ENCODE assay signal across 8 cellular contexts in genomic region chr13:40190656-40191100, GRCh38.
DNase-seq lines count a peak whose midpoint lies in the region; ATAC-seq and TF ChIP-seq lines count a peak whose summit lies in the region.

No MANE protein-coding gene starts in this region.

- H3K4me1 Mint-ChIP-seq in activated naive CD4-positive, alpha-beta T cell treated with anti-CD3 and anti-CD28 coated beads, Interleukin-2, amount 50 U/mL, for 24 hours, result peaks cover 83% of the 10 kb centered on the region

- no peak overlapping the region for H3K27ac ChIP-seq in PC-3 (ENCODE audit: low read length)
- H3K27ac ChIP-seq in cardiac muscle cell, result no peak overlapping the region

- POLR2A ChIA-PET in PC-3 (lab: Charles Lee; ENCODE audit: unreplicated experiment), result no interaction called here

- no peak overlapping the region for H3K4me3 ChIP-seq in PC-3 (ENCODE audit: low read length)
- H3K4me3 ChIP-seq in cardiac muscle cell, result no peak overlapping the region

- BruUV-seq in PC-3 (replicated peaks; lab: Mats Ljungman, UMichigan), result no TSS peak

- no peak overlapping the region for H3K9ac ChIP-seq in PC-3 (ENCODE audit: low read length)

- H3K36me3 Mint-ChIP-seq in activated naive CD4-positive, alpha-beta T cell treated with anti-CD3 and anti-CD28 coated beads, Interleukin-2, amount 50 U/mL, for 24 hours, result no peaks in the 10 kb centered on the region

- H3K27me3 ChIP-seq in PC-3 (ENCODE audit: low read length) (no peaks in the 10 kb centered on the region), cardiac muscle cell (no peaks in the 10 kb centered on the region)

- peak overlapping the region; percentile 66 for H3K4me3 Mint-ChIP-seq in activated naive CD4-positive, alpha-beta T cell treated with anti-CD3 and anti-CD28 coated beads, Interleukin-2, amount 50 U/mL, for 24 hours

- no peaks in the 10 kb centered on the region for H4K20me1 ChIP-seq in PC-3 (ENCODE audit: low read length)

- no peaks in the 10 kb centered on the region for H3K27me3 Mint-ChIP-seq in activated naive CD4-positive, alpha-beta T cell treated with anti-CD3 and anti-CD28 coated beads, Interleukin-2, amount 50 U/mL, for 24 hours

- peak overlapping the region; percentile 55; the same call in 1 of the 2 replicates for H2AFZ ChIP-seq in PC-3 (ENCODE audit: low read length)

- peak overlapping the region; percentile 22; the same call in 1 of the 2 replicates for H3K4me2 ChIP-seq in PC-3 (ENCODE audit: low read length)

- DNase-seq in PC-3, result peak; percentile 33
- DNase-seq in cardiac muscle cell (ENCODE audit: low read depth in 1 of 2, low spot score in 1 of 2), result peak; percentile 13 to 86
- DNase-seq in putamen (ENCODE audit: low spot score), result peak; percentile 92
- DNase-seq in NCI-H1417 (lab: John Stamatoyannopoulos, UW), result no peak

- intact Hi-C loops in PC-3 (cut with micrococcal nuclease), result no loop called here

- peaks cover 7% of the 10 kb centered on the region; the same call in 1 of the 2 replicates for H3K4me1 ChIP-seq in PC-3 (ENCODE audit: insufficient read depth, low read length)
- peaks cover 10% of the 10 kb centered on the region for H3K4me1 ChIP-seq in cardiac muscle cell (ENCODE audit: low read depth)

- CTCF ChIA-PET in PC-3 (lab: Charles Lee), result no interaction called here

- H3F3A ChIP-seq in PC-3 (ENCODE audit: low read length, unreplicated experiment), result no peaks in the 10 kb centered on the region

- H3K9me3 ChIP-seq in PC-3 (ENCODE audit: low read length), result no peaks in the 10 kb centered on the region
- H3K9me3 ChIP-seq in cardiac muscle cell (ENCODE audit: low read depth), result no peaks in the 10 kb centered on the region

- TF ChIP-seq CTCF in PC-3 (conservative IDR thresholded peaks at IDR 0.05; ENCODE audit: low read depth, low read length) (no peak), cardiac muscle cell (IDR thresholded peaks at IDR 0.05; ENCODE audit: low read depth, low read length) (no peak)

- no peaks in the 10 kb centered on the region for H3K9me2 ChIP-seq in PC-3 (replicated peaks; ENCODE audit: low read length)

- H3K36me3 ChIP-seq in PC-3 (ENCODE audit: low read depth, low read length) (no peaks in the 10 kb centered on the region), cardiac muscle cell (no peaks in the 10 kb centered on the region)

- H3K79me2 ChIP-seq in PC-3 (ENCODE audit: low read length), result no peaks in the 10 kb centered on the region

- H3K9me3 Mint-ChIP-seq in activated naive CD4-positive, alpha-beta T cell treated with anti-CD3 and anti-CD28 coated beads, Interleukin-2, amount 50 U/mL, for 24 hours, result no peaks in the 10 kb centered on the region

- H3K27ac Mint-ChIP-seq in activated naive CD4-positive, alpha-beta T cell treated with anti-CD3 and anti-CD28 coated beads, Interleukin-2, amount 50 U/mL, for 24 hours, result peak overlapping the region; percentile 18

- ATAC-seq in GM21447 (IDR thresholded peaks at IDR 0.05; ENCODE audit: unreplicated experiment), result peak; percentile 51
- ATAC-seq in PC-3, result peak; percentile 53; the same call in 1 of the 2 replicates
- ATAC-seq in GM19023 (IDR thresholded peaks at IDR 0.05; ENCODE audit: unreplicated experiment), result no peak
- no peak for ATAC-seq in HG03097 (IDR thresholded peaks at IDR 0.05; ENCODE audit: low FRiP score, unreplicated experiment)

Comparison
In these comparisons a context has a peak if more than half of its experiments do, and no peak if none do; other contexts are left out.
1. ATAC-seq: peak in GM21447 (single experiment) and PC-3 (single experiment); none in GM19023 (single experiment) and HG03097 (single experiment).
2. DNase-seq: peak in PC-3 (single experiment), cardiac muscle cell (2 of 2) and putamen (single experiment); none in NCI-H1417 (0 of 3).